9 cellular contexts compared by ENCODE assay signal in genomic region chr3:129068291-129068886, GRCh38. TPM values are rescaled to one million over a fixed set of nuclear protein-coding genes. Genes with fewer than 3 reads are reported as not detected.
A peak's percentile ranks its signal among the peaks of the same experiment; 100 is the strongest.
DNase-seq lines count a peak whose midpoint lies in the region; ATAC-seq and TF ChIP-seq lines count a peak whose summit lies in the region.
"Had no signal": no experiment of that assay in that cellular context is flagged by ENCODE, and none has a peak within 500 bp of the region (broad histone marks: within the 10 kb centered on the region; RNA-seq: fewer than 3 reads in every experiment).

No MANE protein-coding gene starts in this region.

- no peak overlapping the region for H3K27ac ChIP-seq in MM.1S (ENCODE audit: low read length)
- H3K27ac ChIP-seq: neural progenitor cell had no signal

- H3K9ac ChIP-seq in MM.1S (ENCODE audit: low read length): peak overlapping the region; percentile 43; the same call in 1 of the 2 replicates
- H3K9ac ChIP-seq: neural progenitor cell had no signal

- peaks cover 10% of the 10 kb centered on the region for H3K9me3 Mint-ChIP-seq in dendritic cell treated with granulocyte-macrophage colony-stimulating factor and Interleukin-4, amounts not matched to agents 40 ng/mL and 50 ng/mL, for 4 days
- no peaks in the 10 kb centered on the region for H3K9me3 Mint-ChIP-seq in natural killer cell
- H3K9me3 Mint-ChIP-seq: neural progenitor cell had no signal

- DNase-seq in ACHN (peak; percentile 20), MM.1S (peak; percentile 20), natural killer cell (no peak), HK-2 (ENCODE audit: unreplicated experiment) (no peak), SK-N-DZ (ENCODE audit: low spot score) (no peak)
- DNase-seq in central memory CD4-positive, alpha-beta T cell: no peak

- no peak for TF ChIP-seq CTCF in MM.1S (IDR thresholded peaks at IDR 0.05; ENCODE audit: low read length)
- TF ChIP-seq CTCF in natural killer cell (IDR thresholded peaks at IDR 0.05): no peak

- no peaks in the 10 kb centered on the region for H3K4me1 ChIP-seq in MM.1S (ENCODE audit: low read length)
- H3K4me1 ChIP-seq: neural progenitor cell had no signal

- peak overlapping the region; percentile 69 for H2AFZ ChIP-seq in MM.1S (ENCODE audit: low read length)

- H3F3A ChIP-seq in MM.1S (ENCODE audit: insufficient read depth, low read length): peaks cover 3% of the 10 kb centered on the region; the same call in 1 of the 2 replicates

- peak overlapping the region; percentile 73 for H3K4me2 ChIP-seq in MM.1S (ENCODE audit: low read depth, low read length)
- H3K4me2 ChIP-seq: neural progenitor cell had no signal

- peak overlapping the region; percentile 53 for H3K4me3 Mint-ChIP-seq in dendritic cell treated with granulocyte-macrophage colony-stimulating factor and Interleukin-4, amounts not matched to agents 40 ng/mL and 50 ng/mL, for 4 days
- peak overlapping the region; percentile 55 for H3K4me3 Mint-ChIP-seq in natural killer cell
- H3K4me3 Mint-ChIP-seq: neural progenitor cell had no signal

- peak; percentile 33 to 48 (median 46) for ATAC-seq in natural killer cell
- no peak for ATAC-seq in GM18520 (IDR thresholded peaks at IDR 0.05; ENCODE audit: unreplicated experiment)

- no peaks in the 10 kb centered on the region for H4K20me1 ChIP-seq in MM.1S (ENCODE audit: insufficient read depth, low read length)

- no peaks in the 10 kb centered on the region for H3K79me2 ChIP-seq in MM.1S (ENCODE audit: low read length)

- H3K9me3 ChIP-seq in MM.1S (replicated peaks; ENCODE audit: insufficient read depth, low read length): no peaks in the 10 kb centered on the region

- H3K4me3 ChIP-seq in MM.1S (ENCODE audit: low read length): peak overlapping the region; percentile 51
- H3K4me3 ChIP-seq: neural progenitor cell had no signal

- H3K27me3 Mint-ChIP-seq in dendritic cell treated with granulocyte-macrophage colony-stimulating factor and Interleukin-4, amounts not matched to agents 40 ng/mL and 50 ng/mL, for 4 days: peaks cover 24% of the 10 kb centered on the region
- no peaks in the 10 kb centered on the region for H3K27me3 Mint-ChIP-seq in natural killer cell (ENCODE audit: low read depth in 2 of 2)

- in situ Hi-C loops in ACHN (cut with HindIII; ENCODE audit: low pct_ligation_motif_present, low pct_unique_long_range_greater_than_20kb, low sequenced_read_pairs): no loop called here

- no peaks in the 10 kb centered on the region for H3K36me3 ChIP-seq in MM.1S (replicated peaks; ENCODE audit: insufficient read depth, low read length)
- H3K36me3 ChIP-seq: neural progenitor cell had no signal

- H3K36me3 Mint-ChIP-seq in dendritic cell treated with granulocyte-macrophage colony-stimulating factor and Interleukin-4, amounts not matched to agents 40 ng/mL and 50 ng/mL, for 4 days (ENCODE audit: low read depth): no peaks in the 10 kb centered on the region
- H3K36me3 Mint-ChIP-seq in natural killer cell: no peaks in the 10 kb centered on the region
- H3K36me3 Mint-ChIP-seq: neural progenitor cell had no signal

- H3K27ac Mint-ChIP-seq in dendritic cell treated with granulocyte-macrophage colony-stimulating factor and Interleukin-4, amounts not matched to agents 40 ng/mL and 50 ng/mL, for 4 days: peak overlapping the region; percentile 35
- H3K27ac Mint-ChIP-seq in natural killer cell: peak overlapping the region; percentile 91 to 94
- H3K27ac Mint-ChIP-seq: neural progenitor cell had no signal

- intact Hi-C loops in dendritic cell treated with granulocyte-macrophage colony-stimulating factor and Interleukin-4, amounts not matched to agents 40 ng/mL and 50 ng/mL, for 4 days (cut with micrococcal nuclease): no loop called here
- intact Hi-C loops in natural killer cell (cut with micrococcal nuclease): loop anchor here (5.0 kb wide), 1 partner anchor 41 kb away; no protein-coding TSS in a partner anchor

- peaks cover 5% of the 10 kb centered on the region for H3K4me1 Mint-ChIP-seq in dendritic cell treated with granulocyte-macrophage colony-stimulating factor and Interleukin-4, amounts not matched to agents 40 ng/mL and 50 ng/mL, for 4 days (ENCODE audit: low read depth)
- peaks cover 28 to 39% of the 10 kb centered on the region in 2 donors for H3K4me1 Mint-ChIP-seq in natural killer cell
- H3K4me1 Mint-ChIP-seq: neural progenitor cell had no signal

- H3K27me3 ChIP-seq in MM.1S (replicated peaks; ENCODE audit: insufficient read depth, low read length): no peaks in the 10 kb centered on the region
- H3K27me3 ChIP-seq: neural progenitor cell had no signal

- no peaks in the 10 kb centered on the region for H3K9me2 ChIP-seq in MM.1S (replicated peaks; ENCODE audit: insufficient read depth, low read length)

RNA-seq across cellular contexts. Expression of gene GP9, which starts 7.8 kb away (rescaled TPM):
- total RNA-seq in natural killer cell: 1 to 10 TPM in 2 of 3 donors, under 1 TPM in 1; 0.86 to 8.6 (median 3.8) TPM
- polyA plus RNA-seq in SK-N-DZ (2014; cell fraction: cytosol; rRNA removed): not detected in 2 replicates
- polyA plus RNA-seq in SK-N-DZ (2014; cell fraction: nucleus; rRNA removed): not detected in 2 replicates

RNA-seq across cellular contexts. Expression of gene RAB43, which starts 53.2 kb away (rescaled TPM):
- total RNA-seq in natural killer cell: 10 to 100 TPM; 36.5 to 47.2 (median 38.3) TPM
- polyA plus RNA-seq in SK-N-DZ (2014; cell fraction: cytosol; rRNA removed): 0.29 TPM in 1 of 2 replicates, not detected in the other
- polyA plus RNA-seq in SK-N-DZ (2014; cell fraction: nucleus; rRNA removed): 0.41 TPM in 1 of 2 replicates, not detected in the other

Comparison
In these comparisons a context has a peak if more than half of its experiments do, and no peak if none do; other contexts are left out.
1. DNase-seq: peak in ACHN (single experiment) and MM.1S (single experiment); none in natural killer cell (single experiment), central memory CD4-positive, alpha-beta T cell (single experiment), HK-2 (single experiment) and SK-N-DZ (single experiment).